9 cellular contexts compared by ENCODE assay signal in genomic region chrX:77447339-77448149, GRCh38. TPM values are rescaled to one million over a fixed set of nuclear protein-coding genes. Genes with fewer than 3 reads are reported as not detected.
DNase-seq lines count a peak whose midpoint lies in the region; ATAC-seq and TF ChIP-seq lines count a peak whose summit lies in the region.
"Had no signal": no experiment of that assay in that cellular context is flagged by ENCODE, and none has a peak within 500 bp of the region (broad histone marks: within the 10 kb centered on the region; RNA-seq: fewer than 3 reads in every experiment).

TSS of gene FGF16 (plus strand) at chrX:77447389. CDS start at chrX:77447675, 286 bp downstream.

- no peak for TF ChIP-seq CTCF in CD8-positive, alpha-beta T cell (IDR thresholded peaks at IDR 0.05)
- TF ChIP-seq CTCF in fibroblast of villous mesenchyme (IDR thresholded peaks at IDR 0.05; ENCODE audit: insufficient read depth, low read depth, low read length) (no peak), parathyroid adenoma (IDR thresholded peaks at IDR 0.05) (no peak)

- intact Hi-C loops in CD8-positive, alpha-beta T cell (cut with DNase I, micrococcal nuclease) = no loop called here
- intact Hi-C loops in activated CD4-positive, alpha-beta memory T cell treated with anti-CD3 and anti-CD28 coated beads for 36 hours (cut with micrococcal nuclease) = loop anchor here (2.0 kb wide), 1 partner anchor 451 kb away; the partner anchor contains the start of gene COX7B

- H3K36me3 ChIP-seq in CD8-positive, alpha-beta T cell (ENCODE audit: insufficient read depth, low read length) = no peaks in the 10 kb centered on the region
- H3K36me3 ChIP-seq in parathyroid adenoma (ENCODE audit: control insufficient read depth, insufficient read depth, low read length) = no peaks in the 10 kb centered on the region

- H3K4me1 Mint-ChIP-seq in CD8-positive, alpha-beta T cell (ENCODE audit: low read depth) = peaks cover 10% of the 10 kb centered on the region
- peaks cover 3% of the 10 kb centered on the region for H3K4me1 Mint-ChIP-seq in activated CD4-positive, alpha-beta memory T cell treated with anti-CD3 and anti-CD28 coated beads for 36 hours (ENCODE audit: low read depth)

- H3K27me3 ChIP-seq in CD8-positive, alpha-beta T cell (ENCODE audit: insufficient read depth, low read length) = no peaks in the 10 kb centered on the region
- no peaks in the 10 kb centered on the region for H3K27me3 ChIP-seq in parathyroid adenoma (ENCODE audit: control insufficient read depth, insufficient read depth, low read length)

- no peaks in the 10 kb centered on the region for H3K9me3 Mint-ChIP-seq in CD8-positive, alpha-beta T cell
- no peaks in the 10 kb centered on the region for H3K9me3 Mint-ChIP-seq in activated CD4-positive, alpha-beta memory T cell treated with anti-CD3 and anti-CD28 coated beads for 36 hours

- H3K27ac Mint-ChIP-seq in CD8-positive, alpha-beta T cell = no peak within 1 kb of the TSS
- no peak within 1 kb of the TSS for H3K27ac Mint-ChIP-seq in activated CD4-positive, alpha-beta memory T cell treated with anti-CD3 and anti-CD28 coated beads for 36 hours

- no peak for ATAC-seq in CD8-positive, alpha-beta T cell
- ATAC-seq in HG03521 (IDR thresholded peaks at IDR 0.05; ENCODE audit: unreplicated experiment) = no peak
- no peak for ATAC-seq in HG02678 (IDR thresholded peaks at IDR 0.05; ENCODE audit: unreplicated experiment)

- no peaks in the 10 kb centered on the region for H3K9me3 ChIP-seq in CD8-positive, alpha-beta T cell (ENCODE audit: low read length)
- H3K9me3 ChIP-seq in parathyroid adenoma (ENCODE audit: control insufficient read depth, low read length) = no peaks in the 10 kb centered on the region

- POLR2A ChIA-PET in CD8-positive, alpha-beta T cell (lab: Charles Lee) = no interaction called here
- POLR2A ChIA-PET in activated CD4-positive, alpha-beta memory T cell treated with anti-CD3 and anti-CD28 coated beads for 36 hours (lab: Charles Lee) = no interaction called here

- H2AFZ ChIP-seq in parathyroid adenoma = peak within 1 kb of the TSS; percentile 69

- H3K4me3 ChIP-seq in CD8-positive, alpha-beta T cell (ENCODE audit: low read depth, low read length) = no peak within 1 kb of the TSS
- H3K4me3 ChIP-seq in fibroblast of villous mesenchyme (ENCODE audit: low read depth, low read length) = peak within 1 kb of the TSS; percentile 35
- peak within 1 kb of the TSS; percentile 54 for H3K4me3 ChIP-seq in parathyroid adenoma (ENCODE audit: low read depth, low read length)

- CTCF ChIA-PET in CD8-positive, alpha-beta T cell (lab: Charles Lee) = no interaction called here
- CTCF ChIA-PET in activated CD4-positive, alpha-beta memory T cell treated with anti-CD3 and anti-CD28 coated beads for 36 hours (lab: Charles Lee) = no interaction called here

- DNase-seq in CD8-positive, alpha-beta T cell = no peak
- DNase-seq in activated CD4-positive, alpha-beta memory T cell treated with anti-CD3 and anti-CD28 coated beads for 36 hours = peak; percentile 19
- peak; percentile 3 for DNase-seq in fibroblast of villous mesenchyme (ENCODE audit: low read depth)
- no peak for DNase-seq in superior temporal gyrus (ENCODE audit: extremely low spot score)
- no peak for DNase-seq in midbrain (lab: John Stamatoyannopoulos, UW)

- no peaks in the 10 kb centered on the region for H3K36me3 Mint-ChIP-seq in CD8-positive, alpha-beta T cell
- no peaks in the 10 kb centered on the region for H3K36me3 Mint-ChIP-seq in activated CD4-positive, alpha-beta memory T cell treated with anti-CD3 and anti-CD28 coated beads for 36 hours

- peak within 1 kb of the TSS; percentile 66 for H3K4me2 ChIP-seq in parathyroid adenoma (ENCODE audit: low read length)

- no peak within 1 kb of the TSS for H3K27ac ChIP-seq in CD8-positive, alpha-beta T cell (ENCODE audit: low read depth, low read length)
- H3K27ac ChIP-seq in parathyroid adenoma = no peak within 1 kb of the TSS

- H3K9ac ChIP-seq in parathyroid adenoma = no peak within 1 kb of the TSS

- peaks cover 9% of the 10 kb centered on the region for H3K4me1 ChIP-seq in CD8-positive, alpha-beta T cell (ENCODE audit: insufficient read depth, low read length)
- H3K4me1 ChIP-seq in parathyroid adenoma = no peaks in the 10 kb centered on the region

- H3K79me2 ChIP-seq in parathyroid adenoma = no peaks in the 10 kb centered on the region

- H3K27me3 Mint-ChIP-seq in CD8-positive, alpha-beta T cell (ENCODE audit: low read depth) = peaks cover 28% of the 10 kb centered on the region
- peaks cover 10% of the 10 kb centered on the region for H3K27me3 Mint-ChIP-seq in activated CD4-positive, alpha-beta memory T cell treated with anti-CD3 and anti-CD28 coated beads for 36 hours

- peak within 1 kb of the TSS; percentile 78 for H3K4me3 Mint-ChIP-seq in CD8-positive, alpha-beta T cell
- peak within 1 kb of the TSS; percentile 69 for H3K4me3 Mint-ChIP-seq in activated CD4-positive, alpha-beta memory T cell treated with anti-CD3 and anti-CD28 coated beads for 36 hours

RNA-seq across cellular contexts. Expression of gene FGF16, which starts in this region (rescaled TPM):
- not detected for total RNA-seq in CD8-positive, alpha-beta T cell
- not detected for total RNA-seq in activated CD4-positive, alpha-beta memory T cell treated with anti-CD3 and anti-CD28 coated beads for 36 hours
- not detected in 2 replicates for total RNA-seq in fibroblast of villous mesenchyme
- total RNA-seq: NCI-H460 had no signal

Comparison
In these comparisons a context has a peak if more than half of its experiments do, and no peak if none do; other contexts are left out.
1. Peak in DNase-seq in activated CD4-positive, alpha-beta memory T cell treated with anti-CD3 and anti-CD28 coated beads for 36 hours; RNA of the gene not detected or under 1 TPM.
2. Peak in DNase-seq and H3K4me3 ChIP-seq in fibroblast of villous mesenchyme; RNA of the gene not detected or under 1 TPM.